Comparison of ENCODE assay signal across 8 cellular contexts in the genomic region with DNA sequence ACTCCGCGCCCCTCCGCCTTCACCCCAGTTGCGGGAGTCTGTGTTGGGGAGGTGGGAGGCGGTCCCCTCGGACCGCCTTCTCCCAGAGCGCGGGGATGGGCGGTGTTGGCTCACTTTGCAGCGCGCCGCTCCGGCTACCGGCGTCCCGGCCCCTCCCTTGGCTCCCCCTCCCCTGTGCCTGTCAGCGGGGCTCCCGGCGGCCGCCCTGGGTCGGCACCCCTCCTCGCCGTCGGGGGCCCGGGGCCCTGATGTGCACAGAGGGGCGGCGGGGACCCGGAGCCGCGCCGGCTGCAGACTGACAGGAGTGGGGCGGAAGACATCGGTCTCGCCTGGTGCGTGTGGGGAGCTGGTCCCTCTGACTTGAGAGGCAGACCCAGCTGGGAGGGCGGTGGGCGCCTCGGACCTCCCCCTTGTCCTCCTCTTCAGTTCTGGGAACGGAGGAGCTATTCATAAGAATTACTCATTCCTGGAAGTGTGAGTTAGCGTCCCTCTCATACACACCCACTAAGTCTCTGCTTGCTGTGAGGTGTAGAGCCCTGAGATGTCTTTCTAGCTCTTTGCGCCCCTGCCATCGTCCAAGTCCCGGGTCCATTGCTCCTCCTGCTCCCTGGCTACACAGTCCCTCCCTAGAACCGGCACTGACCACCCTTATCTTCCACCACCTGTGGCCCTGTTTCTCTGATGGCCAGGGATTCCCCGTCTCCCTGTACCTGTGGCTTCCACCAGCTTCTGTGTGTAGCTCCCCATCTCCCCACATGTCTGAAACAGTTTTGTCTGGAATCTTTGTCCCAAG. TPM values are rescaled to one million over a fixed set of nuclear protein-coding genes. Genes with fewer than 3 reads are reported as not detected.
DNase-seq lines count a peak whose midpoint lies in the region; FAIRE-seq and TF ChIP-seq lines count a peak whose summit lies in the region.

No MANE protein-coding gene starts in this region.

- H3K4me1 ChIP-seq in BLaER1, result peaks cover 19% of the 10 kb centered on the region

- no peak for FAIRE-seq in HTR-8/SVneo (lab: Jason Lieb, UNC)

- H3K4me3 Mint-ChIP-seq in immature natural killer cell, result peak overlapping the region; percentile 61 to 74 (median 71)

- peaks cover 9 to 29% (median 14%) of the 10 kb centered on the region in 3 donors for H3K27me3 Mint-ChIP-seq in immature natural killer cell (ENCODE audit: low read depth in 3 of 3)

- H3K9ac ChIP-seq in BLaER1, result peak overlapping the region; percentile 86

- H3K27ac Mint-ChIP-seq in immature natural killer cell, result no peak overlapping the region

- H3K36me3 Mint-ChIP-seq in immature natural killer cell, result no peaks in the 10 kb centered on the region

- H3K4me2 ChIP-seq in BLaER1, result peak overlapping the region; percentile 99

- DNase-seq in KBM-7 (peak; percentile 28), astrocyte of the spinal cord (ENCODE audit: low read depth, low spot score) (peak; percentile 3), immature natural killer cell (no peak), HTR-8/SVneo (ENCODE audit: insufficient read length, low spot score) (no peak), epidermal melanocyte (ENCODE audit: insufficient read length, low spot score) (no peak), ureter (ENCODE audit: low spot score) (no peak)
- peak; percentile 30 for DNase-seq in stimulated activated CD4-positive, alpha-beta T cell treated with anti-CD3 and anti-CD28 coated beads, Interleukin-15, amount 100 ng/mL, for 24 hours

- H3K9me3 Mint-ChIP-seq in immature natural killer cell, result peaks cover 0 to 9% (median 1%) of the 10 kb centered on the region in 6 donors

- peaks cover 44% of the 10 kb centered on the region for H4K20me1 ChIP-seq in BLaER1

- H3K4me3 ChIP-seq in BLaER1 (peak overlapping the region; percentile 92), astrocyte of the spinal cord (ENCODE audit: low read depth, low read length) (peak overlapping the region; percentile 63)

- in situ Hi-C loops in KBM-7 (cut with MboI; ENCODE audit: low pct_unique_long_range_greater_than_20kb, low sequenced_read_pairs), result no loop called here
- in situ Hi-C loops in astrocyte of the spinal cord (cut with HindIII; ENCODE audit: low sequenced_read_pairs), result no loop called here

- no peaks in the 10 kb centered on the region for H3K9me3 ChIP-seq in BLaER1

- no peaks in the 10 kb centered on the region for H3K36me3 ChIP-seq in BLaER1

- H3K27ac ChIP-seq in BLaER1, result peak overlapping the region; percentile 83

- peaks cover 6% of the 10 kb centered on the region; the same call in 1 of the 2 replicates for H3K27me3 ChIP-seq in BLaER1

- no peak for TF ChIP-seq CTCF in astrocyte of the spinal cord (IDR thresholded peaks at IDR 0.05; ENCODE audit: low read depth, low read length)

- peaks cover 16 to 28% of the 10 kb centered on the region in 2 donors for H3K4me1 Mint-ChIP-seq in immature natural killer cell

RNA-seq across cellular contexts. Expression of a gene that starts 1.0 kb away (rescaled TPM):
- polyA plus RNA-seq in immature natural killer cell, result 1 to 10 TPM in 2 of 3 donors, under 1 TPM in 1; 0.34 to 2.1 (median 1.4) TPM
- total RNA-seq in ureter, result 54.7 TPM

RNA-seq across cellular contexts. Expression of a gene that starts 42.3 kb away (rescaled TPM):
- polyA plus RNA-seq in immature natural killer cell, result not detected
- total RNA-seq in ureter, result not detected

Comparison
In these comparisons a context has a peak if more than half of its experiments do, and no peak if none do; other contexts are left out.
1. DNase-seq: peak in KBM-7 (single experiment), astrocyte of the spinal cord (single experiment) and stimulated activated CD4-positive, alpha-beta T cell treated with anti-CD3 and anti-CD28 coated beads, Interleukin-15, amount 100 ng/mL, for 24 hours (single experiment); none in immature natural killer cell (0 of 3), HTR-8/SVneo (single experiment), epidermal melanocyte (single experiment) and ureter (single experiment).